8 cellular contexts compared by ENCODE assay signal in genomic region chr10:690227-691161, GRCh38. TPM values are rescaled to one million over a fixed set of nuclear protein-coding genes. Genes with fewer than 3 reads are reported as not detected.
DNase-seq lines count a peak whose midpoint lies in the region; ATAC-seq and TF ChIP-seq lines count a peak whose summit lies in the region.

No MANE protein-coding gene starts in this region.

- POLR2A ChIA-PET in CD4-positive, alpha-beta T cell (lab: Charles Lee), result no interaction called here

- peaks cover 17% of the 10 kb centered on the region for H3K27me3 ChIP-seq in CD4-positive, alpha-beta T cell (ENCODE audit: control insufficient read depth, insufficient read depth, low read length)
- H3K27me3 ChIP-seq in cardiac muscle cell, result peaks cover 12% of the 10 kb centered on the region

- CTCF ChIA-PET in CD4-positive, alpha-beta T cell (lab: Charles Lee), result no interaction called here

- no peaks in the 10 kb centered on the region for H3K4me1 ChIP-seq in cardiac muscle cell (ENCODE audit: low read depth)

- H3K9me3 ChIP-seq in CD4-positive, alpha-beta T cell (ENCODE audit: control insufficient read depth, low read length), result no peaks in the 10 kb centered on the region
- H3K9me3 ChIP-seq in cardiac muscle cell (ENCODE audit: low read depth), result no peaks in the 10 kb centered on the region

- no peaks in the 10 kb centered on the region for H3K36me3 ChIP-seq in cardiac muscle cell

- no peaks in the 10 kb centered on the region for H3K36me3 Mint-ChIP-seq in CD4-positive, alpha-beta T cell (ENCODE audit: low read depth)

- no peak for DNase-seq in CD4-positive, alpha-beta T cell
- no peak for DNase-seq in cardiac muscle cell (ENCODE audit: low read depth in 1 of 2, low spot score in 1 of 2)
- peak; percentile 84 for DNase-seq in retina
- DNase-seq in NCI-H128 (lab: John Stamatoyannopoulos, UW; ENCODE audit: unreplicated experiment), result no peak

- no peak for ATAC-seq in CD4-positive, alpha-beta T cell (ENCODE audit: poor library complexity)
- no peak for ATAC-seq in HG03521 (IDR thresholded peaks at IDR 0.05; ENCODE audit: unreplicated experiment)
- no peak for ATAC-seq in GM21367 (IDR thresholded peaks at IDR 0.05; ENCODE audit: unreplicated experiment)
- ATAC-seq in HG03457 (IDR thresholded peaks at IDR 0.05; ENCODE audit: unreplicated experiment), result no peak

- intact Hi-C loops in CD4-positive, alpha-beta T cell (cut with DNase I, micrococcal nuclease), result no loop called here

- no peaks in the 10 kb centered on the region for H3K9me3 Mint-ChIP-seq in CD4-positive, alpha-beta T cell

- H3K27me3 Mint-ChIP-seq in CD4-positive, alpha-beta T cell, result peaks cover 58% of the 10 kb centered on the region

- no peak overlapping the region for H3K27ac Mint-ChIP-seq in CD4-positive, alpha-beta T cell

- no peak for TF ChIP-seq CTCF in CD4-positive, alpha-beta T cell (IDR thresholded peaks at IDR 0.05)
- TF ChIP-seq CTCF in VCaP (conservative IDR thresholded peaks at IDR 0.05) (no peak), cardiac muscle cell (IDR thresholded peaks at IDR 0.05; ENCODE audit: low read depth, low read length) (no peak)

- peak overlapping the region; percentile 40 for H3K4me3 Mint-ChIP-seq in CD4-positive, alpha-beta T cell

- H3K4me1 Mint-ChIP-seq in CD4-positive, alpha-beta T cell (ENCODE audit: low read depth), result peaks cover 4% of the 10 kb centered on the region

- H3K4me3 ChIP-seq in cardiac muscle cell, result peak overlapping the region; percentile 30

- H3K27ac ChIP-seq in CD4-positive, alpha-beta T cell (ENCODE audit: low read depth, low read length), result no peak overlapping the region
- peak overlapping the region; percentile 90 for H3K27ac ChIP-seq in VCaP
- peak overlapping the region; percentile 36 for H3K27ac ChIP-seq in cardiac muscle cell

RNA-seq across cellular contexts. Expression of gene DIP2C, which starts 1.0 kb away (rescaled TPM):
- 1 to 10 TPM; 4.1 TPM for total RNA-seq in CD4-positive, alpha-beta T cell
- total RNA-seq in cardiac muscle cell, result 10.5 and 15.8 TPM in 2 replicates
- 9.1 and 12.1 TPM in 2 replicates for polyA plus RNA-seq in cardiac muscle cell
